ENCODE assay signal across 8 cellular contexts in genomic region chr9:131502781-131503625, GRCh38. TPM values are rescaled to one million over a fixed set of nuclear protein-coding genes. Genes with fewer than 3 reads are reported as not detected.
DNase-seq lines count a peak whose midpoint lies in the region; ATAC-seq and TF ChIP-seq lines count a peak whose summit lies in the region.

Gene POMT1, plus strand, starts transcription at chr9:131502918. Its CDS starts 1,301 bp downstream, at chr9:131504219.

- H3K27me3 Mint-ChIP-seq in CD4-positive, CD25-positive, alpha-beta regulatory T cell, result no peaks in the 10 kb centered on the region
- no peaks in the 10 kb centered on the region for H3K27me3 Mint-ChIP-seq in mesothelial cell of epicardium (ENCODE audit: low read depth)

- peak within 1 kb of the TSS; percentile 89 to 95 (median 91) for H3K27ac Mint-ChIP-seq in CD4-positive, CD25-positive, alpha-beta regulatory T cell
- peak within 1 kb of the TSS; percentile 88 for H3K27ac Mint-ChIP-seq in mesothelial cell of epicardium

- no peaks in the 10 kb centered on the region for H3K9me3 Mint-ChIP-seq in CD4-positive, CD25-positive, alpha-beta regulatory T cell
- H3K9me3 Mint-ChIP-seq in mesothelial cell of epicardium, result no peaks in the 10 kb centered on the region

- ATAC-seq in CD4-positive, CD25-positive, alpha-beta regulatory T cell (ENCODE audit: low read depth in 2 of 2), result peak; percentile 74 to 78
- ATAC-seq in GM19463 (IDR thresholded peaks at IDR 0.05; ENCODE audit: unreplicated experiment), result peak; percentile 80

- peak within 1 kb of the TSS; percentile 77 for H3K4me3 ChIP-seq in CD4-positive, CD25-positive, alpha-beta regulatory T cell (ENCODE audit: low read depth, low read length)

- no peaks in the 10 kb centered on the region for H3K9me3 ChIP-seq in CD4-positive, CD25-positive, alpha-beta regulatory T cell (ENCODE audit: control insufficient read depth in 2 of 2, low read length in 2 of 2)

- peaks cover 40% of the 10 kb centered on the region for H3K4me1 ChIP-seq in CD4-positive, CD25-positive, alpha-beta regulatory T cell (ENCODE audit: control insufficient read depth, insufficient read depth, low read length, poor library complexity, severe bottlenecking)

- peak; percentile 84 to 91 (median 90) for DNase-seq in CD4-positive, CD25-positive, alpha-beta regulatory T cell
- peak; percentile 81 for DNase-seq in HT-29 (ENCODE audit: low spot score)
- peak; percentile 76 for DNase-seq in NOMO-1 treated with DMSO at 0.1 percent for 48 hours (lab: John Stamatoyannopoulos, UW; ENCODE audit: unreplicated experiment)
- DNase-seq in activated CD8-positive, alpha-beta memory T cell treated with anti-CD3 and anti-CD28 coated beads, Interleukin-2, amount 50 U/mL, for 4 hours, result peak; percentile 85
- peak; percentile 78 to 90 for DNase-seq in mesothelial cell of epicardium (ENCODE audit: low spot score in 2 of 2, unreplicated experiment in 2 of 2)
- peak; percentile 76 to 80 for DNase-seq in stimulated activated CD8-positive, alpha-beta memory T cell treated with anti-CD3 and anti-CD28 coated beads, Interleukin-15, amount 100 ng/mL, for 4 hours (ENCODE audit: low read depth in 2 of 2)

- H3K27ac ChIP-seq in CD4-positive, CD25-positive, alpha-beta regulatory T cell (ENCODE audit: insufficient read depth, low read length, poor library complexity, severe bottlenecking), result peak within 1 kb of the TSS; percentile 51

- in situ Hi-C loops in endometrial microvascular endothelial cells (cut with HindIII; ENCODE audit: inconsistent ontology term, low pct_unique_long_range_greater_than_20kb, low sequenced_read_pairs), result no loop called here

- H3K4me1 Mint-ChIP-seq in CD4-positive, CD25-positive, alpha-beta regulatory T cell, result peaks cover 23 to 70% (median 34%) of the 10 kb centered on the region in 4 donors
- peaks cover 15% of the 10 kb centered on the region for H3K4me1 Mint-ChIP-seq in mesothelial cell of epicardium

- H3K36me3 ChIP-seq in CD4-positive, CD25-positive, alpha-beta regulatory T cell (ENCODE audit: control insufficient read depth, insufficient read depth, low read length), result peaks cover 15% of the 10 kb centered on the region

- peak within 1 kb of the TSS; percentile 86 to 97 (median 93) for H3K4me3 Mint-ChIP-seq in CD4-positive, CD25-positive, alpha-beta regulatory T cell
- peak within 1 kb of the TSS; percentile 95 for H3K4me3 Mint-ChIP-seq in mesothelial cell of epicardium

- TF ChIP-seq CTCF in mesothelial cell of epicardium (IDR thresholded peaks at IDR 0.05; ENCODE audit: unreplicated experiment), result no peak

- H3K36me3 Mint-ChIP-seq in CD4-positive, CD25-positive, alpha-beta regulatory T cell, result peaks cover 10% of the 10 kb centered on the region
- peaks cover 5% of the 10 kb centered on the region for H3K36me3 Mint-ChIP-seq in mesothelial cell of epicardium

- no peaks in the 10 kb centered on the region for H3K27me3 ChIP-seq in CD4-positive, CD25-positive, alpha-beta regulatory T cell (ENCODE audit: control insufficient read depth, insufficient read depth, low read length)

RNA-seq across cellular contexts. Expression of gene POMT1, which starts in this region (rescaled TPM):
- total RNA-seq in CD4-positive, CD25-positive, alpha-beta regulatory T cell, result 52.3 TPM
- polyA plus RNA-seq in CD4-positive, CD25-positive, alpha-beta regulatory T cell, result 10 to 100 TPM; 13.2 to 16.1 (median 14.4) TPM
- 22.1 and 26.2 TPM in 2 replicates for total RNA-seq in HT-29 (2014; rRNA removed; shearing (Covaris generic))
- total RNA-seq in endometrial microvascular endothelial cells (ENCODE audit: inconsistent ontology term) (38.4 TPM), mesothelial cell of epicardium (54.8 to 59.2 TPM (median 57.2 TPM) in 3 replicates)

Comparison
In these comparisons a context has a peak if more than half of its experiments do, and no peak if none do; other contexts are left out.
1. Peak in every context shown above with its lines: DNase-seq, ATAC-seq, H3K4me3 ChIP-seq and H3K27ac ChIP-seq.